8 cellular contexts compared by ENCODE assay signal in the genomic region with DNA sequence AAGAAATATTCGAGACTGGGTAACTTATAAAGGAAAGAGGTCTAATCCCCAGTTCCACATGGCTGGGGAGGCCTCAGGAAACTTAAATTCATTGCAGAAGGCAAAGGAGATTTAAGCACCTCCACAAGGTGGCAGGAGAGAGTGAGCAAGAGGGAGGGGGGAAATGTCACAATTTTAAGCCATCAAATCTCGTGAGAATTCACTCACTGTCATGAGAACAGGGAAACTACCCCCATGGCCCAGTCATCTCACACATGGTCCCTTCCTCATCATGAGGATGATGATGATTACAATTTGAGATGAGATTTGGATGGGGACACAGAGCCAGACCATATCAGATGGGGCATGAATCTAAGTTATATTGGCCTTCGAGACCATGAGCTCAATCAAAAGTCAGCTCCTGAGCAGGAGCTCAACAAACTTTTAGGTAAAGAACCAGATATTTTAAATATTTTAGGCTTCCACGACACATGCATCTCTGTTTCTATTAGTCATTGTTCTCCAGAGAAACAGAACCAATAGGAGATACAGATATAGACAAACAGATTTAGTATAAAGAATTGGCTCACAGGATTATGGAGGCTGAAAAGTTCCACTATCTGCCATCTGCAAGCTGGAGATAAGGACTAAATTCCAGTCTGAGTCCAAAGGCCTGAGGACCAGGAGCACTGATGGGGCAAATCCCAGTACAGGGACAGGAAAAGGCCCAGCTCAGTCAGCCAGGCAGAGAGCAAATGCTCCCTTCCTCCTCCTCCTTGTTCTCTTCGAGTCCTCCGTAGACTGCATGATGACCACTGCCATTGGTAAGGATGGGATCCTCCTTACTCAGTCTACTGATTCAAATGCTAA. TPM values are rescaled to one million over a fixed set of nuclear protein-coding genes. Genes with fewer than 3 reads are reported as not detected.
A peak's percentile ranks its signal among the peaks of the same experiment; 100 is the strongest.
DNase-seq lines count a peak whose midpoint lies in the region; ATAC-seq and TF ChIP-seq lines count a peak whose summit lies in the region.

No MANE protein-coding gene starts in this region.

- intact Hi-C loops in CD14-positive monocyte (cut with micrococcal nuclease) = no loop called here

- no peak overlapping the region for H3K4me3 ChIP-seq in HFF-Myc (replicated peaks; ENCODE audit: low read depth, low read length)

- H3K27me3 Mint-ChIP-seq in CD14-positive monocyte (ENCODE audit: low read depth in 3 of 3) = no peaks in the 10 kb centered on the region

- H3K9me3 Mint-ChIP-seq in CD14-positive monocyte = no peaks in the 10 kb centered on the region

- peak overlapping the region in 6 of 7 donors; percentile 5 to 62 (median 52) for H3K27ac Mint-ChIP-seq in CD14-positive monocyte

- DNase-seq in CD14-positive monocyte (ENCODE audit: low spot score) (no peak), HFF-Myc (ENCODE audit: extremely low read depth, low read depth) (no peak), SW480 (ENCODE audit: low spot score) (peak; percentile 37), omental fat pad (ENCODE audit: low spot score) (no peak), NCI-H226 (no peak)
- peak; percentile 16 for DNase-seq in central memory CD4-positive, alpha-beta T cell

- peak; percentile 69 for TF ChIP-seq CTCF in CD14-positive monocyte (IDR thresholded peaks at IDR 0.05)
- TF ChIP-seq CTCF in HFF-Myc (IDR thresholded peaks at IDR 0.05; ENCODE audit: low read depth, low read length, missing control alignments) = peak; percentile 49
- no peak for TF ChIP-seq CTCF in omental fat pad (IDR thresholded peaks at IDR 0.05)

- peaks cover 25% of the 10 kb centered on the region for H3K4me1 Mint-ChIP-seq in CD14-positive monocyte

- ATAC-seq in omental fat pad (ENCODE audit: low FRiP score) (peak; percentile 37), GM18867 (IDR thresholded peaks at IDR 0.05; ENCODE audit: unreplicated experiment) (no peak), GM21576 (IDR thresholded peaks at IDR 0.05; ENCODE audit: unreplicated experiment) (no peak)

- no peak overlapping the region for H3K4me3 Mint-ChIP-seq in CD14-positive monocyte

- H3K36me3 Mint-ChIP-seq in CD14-positive monocyte = peaks cover 35 to 64% of the 10 kb centered on the region in 2 donors

RNA-seq across cellular contexts. Expression of a gene that starts 24.9 kb away (rescaled TPM):
- polyA plus RNA-seq in CD14-positive monocyte = 10 to 100 TPM; 54.9 to 66.0 TPM
- total RNA-seq in omental fat pad = 10 to 100 TPM; 27.5 to 93.2 (median 39.3) TPM

Comparison
In these comparisons a context has a peak if more than half of its experiments do, and no peak if none do; other contexts are left out.
1. DNase-seq: peak in SW480 (single experiment) and central memory CD4-positive, alpha-beta T cell (single experiment); none in CD14-positive monocyte (single experiment), HFF-Myc (single experiment), omental fat pad (single experiment) and NCI-H226 (single experiment).
2. CTCF ChIP-seq: peak in CD14-positive monocyte (single experiment) and HFF-Myc (single experiment); none in omental fat pad (0 of 3).